Comparison of ENCODE assay signal across 9 cellular contexts in the genomic region with DNA sequence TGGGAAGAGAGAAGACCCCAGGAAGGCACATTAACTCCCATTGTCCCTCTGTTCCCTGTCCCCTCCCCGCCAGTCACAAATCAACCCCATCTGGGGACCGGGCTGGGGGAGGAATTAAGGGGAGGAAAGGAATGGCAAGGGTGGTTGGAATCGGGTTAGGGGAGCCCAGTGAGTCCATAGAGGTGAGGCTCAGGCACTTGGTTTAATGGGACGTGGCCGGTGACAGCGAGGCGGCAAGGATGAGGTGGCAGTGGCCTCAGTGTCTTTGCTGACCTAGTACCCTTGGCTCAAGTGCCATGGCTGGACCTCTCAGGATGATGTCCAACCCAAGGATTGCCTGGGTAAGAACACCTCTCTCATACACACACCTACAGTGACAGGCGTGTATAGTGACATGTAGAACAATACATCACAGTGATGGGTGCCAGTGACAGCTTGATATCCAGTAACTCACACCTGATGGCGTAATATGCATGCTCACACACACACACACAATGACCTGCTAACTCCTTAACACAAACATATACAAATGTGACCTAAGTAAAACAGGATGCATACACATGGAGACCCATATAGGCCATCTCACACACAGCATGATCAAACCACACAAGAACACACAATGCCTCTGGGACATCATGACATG. TPM values are rescaled to one million over a fixed set of nuclear protein-coding genes. Genes with fewer than 3 reads are reported as not detected.
DNase-seq lines count a peak whose midpoint lies in the region; ATAC-seq, FAIRE-seq and TF ChIP-seq lines count a peak whose summit lies in the region.
"Had no signal": no experiment of that assay in that cellular context is flagged by ENCODE, and none has a peak within 500 bp of the region (broad histone marks: within the 10 kb centered on the region; RNA-seq: fewer than 3 reads in every experiment).

No MANE protein-coding gene starts in this region.

- WGBS in right lobe of liver (ENCODE audit: insufficient coverage, low coverage, low lambda C conversion rate, missing lambda C conversion rate) = 61% methylated on average over 3 of the region's 9 CpGs
- WGBS in tibial nerve, 2 donors = 53 to 56% methylated on average over 9 of the region's 9 CpGs

- H3K4me1 ChIP-seq in astrocyte (ENCODE audit: insufficient read depth, low read length) (peaks cover 16% of the 10 kb centered on the region), right lobe of liver (peaks cover 0 to 7% (median 0%) of the 10 kb centered on the region in 4 donors), tibial nerve (peaks cover 0 to 43% (median 15%) of the 10 kb centered on the region in 4 donors)

- no peak for TF ChIP-seq EP300 in tibial nerve (IDR thresholded peaks at IDR 0.05)

- TF ChIP-seq POLR2A in right lobe of liver (IDR thresholded peaks at IDR 0.05) (no peak), tibial nerve (IDR thresholded peaks at IDR 0.05) (no peak)

- H3K36me3 ChIP-seq in astrocyte (ENCODE audit: insufficient read depth, low read length) (no peaks in the 10 kb centered on the region), right lobe of liver (peaks cover 0 to 2% (median 0%) of the 10 kb centered on the region in 4 donors), tibial nerve (no peaks in the 10 kb centered on the region)

- H4K20me1 ChIP-seq in astrocyte (ENCODE audit: insufficient read depth, low read length) = peaks cover 6% of the 10 kb centered on the region

- no peaks in the 10 kb centered on the region for H3K9me3 Mint-ChIP-seq in activated naive CD4-positive, alpha-beta T cell treated with anti-CD3 and anti-CD28 coated beads for 36 hours
- H3K9me3 Mint-ChIP-seq in astrocyte (ENCODE audit: unreplicated experiment) = no peaks in the 10 kb centered on the region

- no peak for DNase-seq in activated naive CD4-positive, alpha-beta T cell treated with anti-CD3 and anti-CD28 coated beads for 36 hours
- DNase-seq in activated naive CD4-positive, alpha-beta T cell (lab: John Stamatoyannopoulos, UW) = no peak
- no peak for DNase-seq in astrocyte (ENCODE audit: low read depth)
- DNase-seq in right lobe of liver = peak in 2 of 3 donors; percentile 21 to 45
- DNase-seq in tibial nerve (ENCODE audit: low spot score in 2 of 2) = no peak
- no peak for DNase-seq in stimulated activated CD4-positive, alpha-beta T cell treated with anti-CD3 and anti-CD28 coated beads, Interleukin-4, amount 100 ng/mL, for 24 hours
- DNase-seq in MV-4-11 (lab: John Stamatoyannopoulos, UW) = no peak

- H3K27me3 ChIP-seq in astrocyte (ENCODE audit: insufficient read depth, low read length) = no peaks in the 10 kb centered on the region
- no peaks in the 10 kb centered on the region for H3K27me3 ChIP-seq in right lobe of liver
- no peaks in the 10 kb centered on the region for H3K27me3 ChIP-seq in tibial nerve

- H3K4me1 Mint-ChIP-seq in activated naive CD4-positive, alpha-beta T cell treated with anti-CD3 and anti-CD28 coated beads for 36 hours (ENCODE audit: low read depth) = peaks cover 53% of the 10 kb centered on the region
- H3K4me1 Mint-ChIP-seq in astrocyte (ENCODE audit: low read depth, unreplicated experiment) = peaks cover 10% of the 10 kb centered on the region

- peak overlapping the region; percentile 47 for H3K9ac ChIP-seq in astrocyte (ENCODE audit: low read length)

- no peaks in the 10 kb centered on the region for H3K36me3 Mint-ChIP-seq in activated naive CD4-positive, alpha-beta T cell treated with anti-CD3 and anti-CD28 coated beads for 36 hours (ENCODE audit: low read depth)
- peaks cover 13% of the 10 kb centered on the region for H3K36me3 Mint-ChIP-seq in astrocyte (ENCODE audit: low read depth, unreplicated experiment)

- peak overlapping the region; percentile 97 for H3K4me2 ChIP-seq in astrocyte (ENCODE audit: low read length)

- H3K4me3 ChIP-seq in astrocyte (ENCODE audit: insufficient read depth, low read depth, low read length) (peak overlapping the region; percentile 65), right lobe of liver (peak overlapping the region; percentile 44 to 59 (median 46)), tibial nerve (peak overlapping the region; percentile 25 to 56 (median 47))

- TF ChIP-seq CTCF in astrocyte (IDR thresholded peaks at IDR 0.05; ENCODE audit: insufficient read depth, low read depth, low read length) = no peak
- TF ChIP-seq CTCF in right lobe of liver (IDR thresholded peaks at IDR 0.05) = no peak
- no peak for TF ChIP-seq CTCF in tibial nerve (IDR thresholded peaks at IDR 0.05)

- peak overlapping the region; percentile 85 for H2AFZ ChIP-seq in astrocyte (ENCODE audit: low read depth, low read length)

- peak overlapping the region; percentile 84 for H3K27ac Mint-ChIP-seq in activated naive CD4-positive, alpha-beta T cell treated with anti-CD3 and anti-CD28 coated beads for 36 hours
- H3K27ac Mint-ChIP-seq in astrocyte (ENCODE audit: unreplicated experiment) = no peak overlapping the region

- CTCF ChIA-PET in activated naive CD4-positive, alpha-beta T cell treated with anti-CD3 and anti-CD28 coated beads for 36 hours (lab: Charles Lee) = no interaction called here

- ATAC-seq in right lobe of liver (no peak), HG03439 (IDR thresholded peaks at IDR 0.05; ENCODE audit: unreplicated experiment) (no peak)

- H3K27ac ChIP-seq in astrocyte (ENCODE audit: low read depth, low read length) (no peak overlapping the region), right lobe of liver (peak overlapping the region in 2 of 3 donors; percentile 39 to 43), tibial nerve (peak overlapping the region; percentile 58 to 83 (median 74))

- no peaks in the 10 kb centered on the region for H3K27me3 Mint-ChIP-seq in activated naive CD4-positive, alpha-beta T cell treated with anti-CD3 and anti-CD28 coated beads for 36 hours (ENCODE audit: low read depth)
- no peaks in the 10 kb centered on the region for H3K27me3 Mint-ChIP-seq in astrocyte (ENCODE audit: low read depth, unreplicated experiment)

- no peaks in the 10 kb centered on the region for H3K9me3 ChIP-seq in astrocyte (ENCODE audit: insufficient read depth, low read depth, low read length)
- H3K9me3 ChIP-seq in right lobe of liver = no peaks in the 10 kb centered on the region
- H3K9me3 ChIP-seq in tibial nerve = no peaks in the 10 kb centered on the region

- no peaks in the 10 kb centered on the region for H3K79me2 ChIP-seq in astrocyte (ENCODE audit: insufficient read depth, low read length)

- intact Hi-C loops in activated naive CD4-positive, alpha-beta T cell treated with anti-CD3 and anti-CD28 coated beads for 36 hours (cut with micrococcal nuclease) = no loop called here
- intact Hi-C loops in right lobe of liver (cut with DNase I) = no loop called here

- FAIRE-seq in astrocyte (lab: Jason Lieb, UNC) = peak; percentile 70

- peak overlapping the region; percentile 72 for H3K4me3 Mint-ChIP-seq in activated naive CD4-positive, alpha-beta T cell treated with anti-CD3 and anti-CD28 coated beads for 36 hours
- peak overlapping the region; percentile 78 for H3K4me3 Mint-ChIP-seq in astrocyte (ENCODE audit: unreplicated experiment)

RNA-seq across cellular contexts. Expression of gene KCNIP2, which starts 12.3 kb away (rescaled TPM):
- total RNA-seq in activated naive CD4-positive, alpha-beta T cell treated with anti-CD3 and anti-CD28 coated beads for 36 hours = under 1 TPM; 0.69 to 0.79 TPM
- total RNA-seq in astrocyte = 1.9 and 2.5 TPM in 2 replicates
- 1 to 10 TPM in 5 of 6 experiments, under 1 TPM in 1; 0.53 to 1.9 (median 1.1) TPM for total RNA-seq in right lobe of liver
- 10 to 100 TPM in 3 of 4 donors, 1 to 10 TPM in 1; 6.1 to 63.9 (median 37.2) TPM for total RNA-seq in tibial nerve

RNA-seq across cellular contexts. Expression of gene OGA, which starts 13.0 kb away (rescaled TPM):
- 10 to 100 TPM; 90.8 to 96.3 TPM for total RNA-seq in activated naive CD4-positive, alpha-beta T cell treated with anti-CD3 and anti-CD28 coated beads for 36 hours
- total RNA-seq in astrocyte = 106 and 119 TPM in 2 replicates
- total RNA-seq in right lobe of liver = 10 to 100 TPM; 34.7 to 52.2 (median 36.7) TPM
- 100 to 1,000 TPM; 206 to 249 (median 224) TPM for total RNA-seq in tibial nerve

RNA-seq across cellular contexts. Expression of gene NPM3, which starts 48.0 kb away (rescaled TPM):
- total RNA-seq in activated naive CD4-positive, alpha-beta T cell treated with anti-CD3 and anti-CD28 coated beads for 36 hours = 100 to 1,000 TPM; 213 to 230 TPM
- total RNA-seq in astrocyte = 36.5 and 40.7 TPM in 2 replicates
- total RNA-seq in right lobe of liver = 10 to 100 TPM in 3 of 6 experiments, 1 to 10 TPM in 3; 4.7 to 31.8 (median 8.6) TPM
- total RNA-seq in tibial nerve = 10 to 100 TPM; 17.5 to 47.7 (median 30.1) TPM

RNA-seq across cellular contexts. Expression of gene FGF8, which starts 55.4 kb away (rescaled TPM):
- not detected for total RNA-seq in activated naive CD4-positive, alpha-beta T cell treated with anti-CD3 and anti-CD28 coated beads for 36 hours
- total RNA-seq in astrocyte = 0.61 TPM in 1 of 2 replicates, not detected in the other
- not detected for total RNA-seq in right lobe of liver
- total RNA-seq in tibial nerve = not detected
- total RNA-seq: Daoy had no signal

Comparison
In these comparisons a context has a peak if more than half of its experiments do, and no peak if none do; other contexts are left out.
1. DNase-seq: peak in right lobe of liver (2 of 3); none in activated naive CD4-positive, alpha-beta T cell treated with anti-CD3 and anti-CD28 coated beads for 36 hours (single experiment), activated naive CD4-positive, alpha-beta T cell (0 of 4), astrocyte (single experiment), tibial nerve (0 of 2), stimulated activated CD4-positive, alpha-beta T cell treated with anti-CD3 and anti-CD28 coated beads, Interleukin-4, amount 100 ng/mL, for 24 hours (single experiment) and MV-4-11 (single experiment).
2. Peak in every context shown above with its lines, with median percentiles within 50 percentile points of each other: H3K4me3 ChIP-seq.